18 cellular contexts compared by ENCODE assay signal in genomic region chr4:139806929-139807328, GRCh38.
DNase-seq lines count a peak whose midpoint lies in the region; ATAC-seq, FAIRE-seq and TF ChIP-seq lines count a peak whose summit lies in the region.
"Had no signal": no experiment of that assay in that cellular context is flagged by ENCODE, and none has a peak within 500 bp of the region (broad histone marks: within the 10 kb centered on the region; RNA-seq: fewer than 3 reads in every experiment).

No MANE protein-coding gene starts in this region.

- 60% methylated on average over 4 of the region's 4 CpGs for WGBS in HepG2 (ENCODE audit: low lambda C conversion rate)

- H3K9ac ChIP-seq in HCT116 (ENCODE audit: low read length) (no peak overlapping the region), HepG2 (ENCODE audit: insufficient read depth, low read depth, low read length) (no peak overlapping the region)
- H3K9ac ChIP-seq: BLaER1 treated with 17β-estradiol and CSF1 and Interleukin-3, amounts not matched to agents 10 nM and 100 nM had no signal

- H3K27me3 ChIP-seq in HCT116 (ENCODE audit: insufficient read depth, low read length) = no peaks in the 10 kb centered on the region
- H3K27me3 ChIP-seq in HepG2 (ENCODE audit: control insufficient read depth in 1 of 2, insufficient read depth in 2 of 2, low read length in 2 of 2) = peaks cover 0 to 6% of the 10 kb centered on the region in 2 experiments; a peak in 2 of 5 replicates
- no peaks in the 10 kb centered on the region for H3K27me3 ChIP-seq in SJCRH30
- H3K27me3 ChIP-seq: BLaER1 treated with 17β-estradiol and CSF1 and Interleukin-3, amounts not matched to agents 10 nM and 100 nM; SJSA1 had no signal

- FAIRE-seq in HepG2 (lab: Jason Lieb, UNC) = peak; percentile 52
- FAIRE-seq: GM12891, H54 had no signal

- H3K4me3 ChIP-seq in HCT116 (replicated peaks in 1 of 2; ENCODE audit: low read depth in 1 of 2, low read length in 2 of 2) (no peak overlapping the region), HepG2 (replicated peaks in 1 of 3; ENCODE audit: insufficient read depth in 1 of 3, low read depth in 2 of 3, low read length in 3 of 3) (no peak overlapping the region), SJCRH30 (no peak overlapping the region)
- H3K4me3 ChIP-seq: BLaER1 treated with 17β-estradiol and CSF1 and Interleukin-3, amounts not matched to agents 10 nM and 100 nM; SJSA1 had no signal

- in situ Hi-C loops in HepG2 (cut with HindIII; ENCODE audit: extremely low pct_ligation_motif_present, low pct_unique_long_range_greater_than_20kb) = no loop called here

- CTCF ChIA-PET in HCT116 (lab: Charles Lee) (no interaction called here), HepG2 (lab: Yijun Ruan, JAX; ENCODE audit: low intra/inter-chr PET ratio, low total read pairs) (no interaction called here)

- peaks cover 0 to 4% of the 10 kb centered on the region in 2 experiments; a peak in 1 of 4 replicates for H3K9me3 ChIP-seq in HCT116 (ENCODE audit: control insufficient read depth in 1 of 2, insufficient read depth in 1 of 2, low read depth in 1 of 2, low read length in 2 of 2)
- peaks cover 10% of the 10 kb centered on the region for H3K9me3 ChIP-seq in HepG2 (ENCODE audit: low read length)
- H3K9me3 ChIP-seq in SJCRH30 (replicated peaks) = 0 out of 2 replicates have a peak, but pooled peaks cover 3% of the 10 kb centered on the region

- intact Hi-C loops in HCT116 (cut with micrococcal nuclease) (no loop called here), HepG2 (cut with micrococcal nuclease; ENCODE audit: unreplicated experiment) (no loop called here)

- H3K4me1 ChIP-seq in HCT116 (ENCODE audit: control insufficient read depth in 1 of 2, insufficient read depth in 2 of 2, low read length in 2 of 2) = no peaks in the 10 kb centered on the region
- H3K4me1 ChIP-seq in HepG2 (ENCODE audit: insufficient read depth, low read length) = peaks cover 30% of the 10 kb centered on the region
- H3K4me1 ChIP-seq in SJCRH30 = peaks cover 12% of the 10 kb centered on the region

- TF ChIP-seq CTCF in C4-2B (conservative IDR thresholded peaks at IDR 0.05) = 0 out of 2 replicates have a peak, but pooled peaks have one; percentile 7
- TF ChIP-seq CTCF in HCT116 (IDR thresholded peaks at IDR 0.05 in 2 of 3, conservative IDR thresholded peaks at IDR 0.05 in 1 of 3; ENCODE audit: borderline replicate concordance in 1 of 3, insufficient read depth in 1 of 3, low read depth in 2 of 3, low read length in 2 of 3) = no peak
- TF ChIP-seq CTCF in HepG2 (CRISPR knock-in tag; IDR thresholded peaks at IDR 0.05) = peak; percentile 45

- RAD21 ChIA-PET in HCT116 (lab: Charles Lee; ENCODE audit: low non-redundant PET in 1 of 2, low total read pairs in 2 of 2, uncharacterized antibody in 2 of 2, unreplicated experiment in 2 of 2) = no interaction called here

- ATAC-seq in HCT116 (no peak), HepG2 (no peak), GM21576 (IDR thresholded peaks at IDR 0.05; ENCODE audit: unreplicated experiment) (no peak), HG03095 (IDR thresholded peaks at IDR 0.05; ENCODE audit: unreplicated experiment) (no peak)

- H3K79me2 ChIP-seq in HCT116 (ENCODE audit: insufficient read depth, low read length) = no peaks in the 10 kb centered on the region
- H3K79me2 ChIP-seq in HepG2 (ENCODE audit: insufficient read depth, low read length) = no peaks in the 10 kb centered on the region

- no peak overlapping the region for H3K27ac ChIP-seq in C4-2B
- H3K27ac ChIP-seq in HCT116 (ENCODE audit: low read depth, low read length) = no peak overlapping the region
- H3K27ac ChIP-seq in HepG2 (ENCODE audit: extremely low read length, insufficient read depth, low read length) = no peak overlapping the region
- H3K27ac ChIP-seq in SJCRH30 = no peak overlapping the region
- H3K27ac ChIP-seq: BLaER1 treated with 17β-estradiol and CSF1 and Interleukin-3, amounts not matched to agents 10 nM and 100 nM; SJSA1 had no signal

- TF ChIP-seq POLR2A in HCT116 (IDR thresholded peaks at IDR 0.05; ENCODE audit: borderline replicate concordance, extremely low read depth, insufficient read depth, insufficient read length) (no peak), HepG2 (IDR thresholded peaks at IDR 0.05; ENCODE audit: insufficient read depth in 1 of 2, low read depth in 2 of 2, low read length in 2 of 2) (no peak)

- TF ChIP-seq RAD21 in HCT116 (IDR thresholded peaks at IDR 0.05; ENCODE audit: low read depth) (peak; percentile 18; the same call in 1 of the 2 replicates), HepG2 (CRISPR knock-in tag; IDR thresholded peaks at IDR 0.05) (no peak)

- POLR2A ChIA-PET in HCT116 (lab: Charles Lee) = no interaction called here
- POLR2A ChIA-PET in HepG2 (lab: Yijun Ruan, JAX) = no interaction called here

- no peak overlapping the region for H2AFZ ChIP-seq in HCT116 (ENCODE audit: low read depth, low read length, poor library complexity, severe bottlenecking)
- no peak overlapping the region for H2AFZ ChIP-seq in HepG2 (ENCODE audit: low read length)

- BruUV-seq in HCT116 (replicated peaks; lab: Mats Ljungman, UMichigan) (no TSS peak), HepG2 (replicated peaks; lab: Mats Ljungman, UMichigan) (no TSS peak)

- no peak for TF ChIP-seq EP300 in HepG2 (IDR thresholded peaks at IDR 0.05; ENCODE audit: low read depth in 2 of 2, low read length in 2 of 2)
- TF ChIP-seq EP300 in HepG2 (CRISPR knock-in tag; IDR thresholded peaks at IDR 0.05; ENCODE audit: borderline replicate concordance) = no peak

- no peaks in the 10 kb centered on the region for H3K9me2 ChIP-seq in HCT116 (ENCODE audit: insufficient read depth)

- H4K20me1 ChIP-seq in HCT116 (ENCODE audit: insufficient read depth) (no peaks in the 10 kb centered on the region), HepG2 (ENCODE audit: insufficient read depth, low read length) (no peaks in the 10 kb centered on the region)

- H3K36me3 ChIP-seq in HCT116 (ENCODE audit: control insufficient read depth in 1 of 2, insufficient read depth in 2 of 2, low read length in 2 of 2) (no peaks in the 10 kb centered on the region), HepG2 (replicated peaks in 1 of 2; ENCODE audit: control insufficient read depth in 1 of 2, insufficient read depth in 2 of 2, low read length in 2 of 2) (no peaks in the 10 kb centered on the region), SJCRH30 (no peaks in the 10 kb centered on the region)
- H3K36me3 ChIP-seq: SJSA1 had no signal

- H3K4me2 ChIP-seq in HCT116 (ENCODE audit: low read length) (no peak overlapping the region), HepG2 (ENCODE audit: low read depth, low read length) (no peak overlapping the region)

- DNase-seq in HCT116 (ENCODE audit: low read depth, low spot score) (no peak), OCI-M1 (lab: John Stamatoyannopoulos, UW) (peak; percentile 29), HepG2 (ENCODE audit: low spot score) (no peak), islet precursor cell (no peak), SJCRH30 (no peak)
- DNase-seq: 8988T, IMR-90, NCI-H1694, NCI-H446 treated with DMSO at 0.1 percent for 48 hours, NCI-H748 treated with DMSO at 0.1 percent for 48 hours, SW 1271 had no signal

TF ChIP-seq in HCT116, 20 proteins besides CTCF, POLR2A, EP300 and RAD21:
- no peak for TF ChIP-seq CEBPB (IDR thresholded peaks at IDR 0.05; ENCODE audit: low read depth)
- TF ChIP-seq ATF3 (IDR thresholded peaks at IDR 0.05) = no peak
- no peak for TF ChIP-seq SIN3A (IDR thresholded peaks at IDR 0.05; ENCODE audit: low read depth)
- no peak for TF ChIP-seq TCF7L2 (IDR thresholded peaks at IDR 0.05; ENCODE audit: borderline replicate concordance, extremely low read depth, insufficient read depth, insufficient read length)
- TF ChIP-seq EZH2 (IDR thresholded peaks at IDR 0.05) = no peak
- TF ChIP-seq ZFX (IDR thresholded peaks at IDR 0.05) = no peak
- TF ChIP-seq YY1 (IDR thresholded peaks at IDR 0.05; ENCODE audit: extremely low read depth, insufficient replicate concordance, low read depth, low read length) = no peak
- no peak for TF ChIP-seq FOSL1 (IDR thresholded peaks at IDR 0.05; ENCODE audit: low read depth)
- no peak for TF ChIP-seq SRF (IDR thresholded peaks at IDR 0.05; ENCODE audit: low read depth)
- TF ChIP-seq EGR1 (IDR thresholded peaks at IDR 0.05; ENCODE audit: low read depth) = no peak

TF ChIP-seq in HepG2, 621 proteins besides CTCF, POLR2A, EP300 and RAD21:
- TF ChIP-seq MAFK (conservative IDR thresholded peaks at IDR 0.05 in 1 of 2, IDR thresholded peaks at IDR 0.05 in 1 of 2; ENCODE audit: low read length in 2 of 2) (peak; percentile 48 to 50; a peak in 3 of 4 replicates), STAG1 (CRISPR knock-in tag; IDR thresholded peaks at IDR 0.05) (peak; percentile 65), NFE2L2 (IDR thresholded peaks at IDR 0.05; ENCODE audit: low read length) (peak; percentile 43; the same call in 1 of the 2 replicates), ZBTB21 (CRISPR knock-in tag; IDR thresholded peaks at IDR 0.05) (no peak), ZKSCAN1 (IDR thresholded peaks at IDR 0.05; ENCODE audit: low read length) (no peak), ZSCAN31 (CRISPR knock-in tag; IDR thresholded peaks at IDR 0.05; ENCODE audit: low read depth) (no peak), MAFF (IDR thresholded peaks at IDR 0.05; ENCODE audit: low read depth, low read length) (peak; percentile 49; the same call in 1 of the 2 replicates), PREB (CRISPR knock-in tag; IDR thresholded peaks at IDR 0.05) (no peak), ZNF768 (CRISPR knock-in tag; IDR thresholded peaks at IDR 0.05) (no peak)
TF ChIP-seq in HepG2: peak in this region for 4.

Comparison
In these comparisons a context has a peak if more than half of its experiments do, and no peak if none do; other contexts are left out.
1. CTCF ChIP-seq: peak in C4-2B (single experiment) and HepG2 (single experiment); none in HCT116 (0 of 3).